ENCODE assay signal across 7 cellular contexts in genomic region chr18:77061946-77062517, GRCh38.
DNase-seq lines count a peak whose midpoint lies in the region; ATAC-seq lines count a peak whose summit lies in the region.

No MANE protein-coding gene starts in this region.

- H3K27me3 Mint-ChIP-seq in dendritic cell treated with granulocyte-macrophage colony-stimulating factor and Interleukin-4, amounts not matched to agents 40 ng/mL and 50 ng/mL, for 4 days: no peaks in the 10 kb centered on the region

- intact Hi-C loops in dendritic cell treated with granulocyte-macrophage colony-stimulating factor and Interleukin-4, amounts not matched to agents 40 ng/mL and 50 ng/mL, for 4 days (cut with micrococcal nuclease): no loop called here
- intact Hi-C loops in sciatic nerve (cut with DNase I): loop anchor here (5.0 kb wide), 1 partner anchor 140 kb away; no protein-coding TSS in a partner anchor

- no peaks in the 10 kb centered on the region for H3K9me3 Mint-ChIP-seq in dendritic cell treated with granulocyte-macrophage colony-stimulating factor and Interleukin-4, amounts not matched to agents 40 ng/mL and 50 ng/mL, for 4 days

- H3K36me3 Mint-ChIP-seq in dendritic cell treated with granulocyte-macrophage colony-stimulating factor and Interleukin-4, amounts not matched to agents 40 ng/mL and 50 ng/mL, for 4 days (ENCODE audit: low read depth): peaks cover 82% of the 10 kb centered on the region

- H3K4me1 Mint-ChIP-seq in dendritic cell treated with granulocyte-macrophage colony-stimulating factor and Interleukin-4, amounts not matched to agents 40 ng/mL and 50 ng/mL, for 4 days (ENCODE audit: low read depth): peaks cover 80% of the 10 kb centered on the region

- peak overlapping the region; percentile 25 for H3K4me3 Mint-ChIP-seq in dendritic cell treated with granulocyte-macrophage colony-stimulating factor and Interleukin-4, amounts not matched to agents 40 ng/mL and 50 ng/mL, for 4 days

- H3K27ac Mint-ChIP-seq in dendritic cell treated with granulocyte-macrophage colony-stimulating factor and Interleukin-4, amounts not matched to agents 40 ng/mL and 50 ng/mL, for 4 days: peak overlapping the region; percentile 93

- ATAC-seq in GM18873 (IDR thresholded peaks at IDR 0.05; ENCODE audit: low FRiP score, unreplicated experiment): peak; percentile 39
- peak; percentile 19 for ATAC-seq in HG02623 (IDR thresholded peaks at IDR 0.05; ENCODE audit: unreplicated experiment)
- ATAC-seq in sciatic nerve: peak; percentile 23
- no peak for ATAC-seq in activated CD4-positive, CD25-positive, alpha-beta regulatory T cell treated with anti-CD3 and anti-CD28 coated beads, Interleukin-2, amount 50 U/mL, for 24 hours

- peak; percentile 86 to 87 for DNase-seq in NOMO-1 (lab: John Stamatoyannopoulos, UW; ENCODE audit: unreplicated experiment in 2 of 2)
- no peak for DNase-seq in sciatic nerve (ENCODE audit: low spot score)
- DNase-seq in NCI-H345 (lab: John Stamatoyannopoulos, UW): no peak

Comparison
In these comparisons a context has a peak if more than half of its experiments do, and no peak if none do; other contexts are left out.
1. ATAC-seq: peak in GM18873 (single experiment), HG02623 (single experiment) and sciatic nerve (single experiment); none in activated CD4-positive, CD25-positive, alpha-beta regulatory T cell treated with anti-CD3 and anti-CD28 coated beads, Interleukin-2, amount 50 U/mL, for 24 hours (0 of 2).
2. DNase-seq: peak in NOMO-1 (2 of 2); none in sciatic nerve (single experiment) and NCI-H345 (single experiment).